8 cellular contexts compared by ENCODE assay signal in the genomic region with DNA sequence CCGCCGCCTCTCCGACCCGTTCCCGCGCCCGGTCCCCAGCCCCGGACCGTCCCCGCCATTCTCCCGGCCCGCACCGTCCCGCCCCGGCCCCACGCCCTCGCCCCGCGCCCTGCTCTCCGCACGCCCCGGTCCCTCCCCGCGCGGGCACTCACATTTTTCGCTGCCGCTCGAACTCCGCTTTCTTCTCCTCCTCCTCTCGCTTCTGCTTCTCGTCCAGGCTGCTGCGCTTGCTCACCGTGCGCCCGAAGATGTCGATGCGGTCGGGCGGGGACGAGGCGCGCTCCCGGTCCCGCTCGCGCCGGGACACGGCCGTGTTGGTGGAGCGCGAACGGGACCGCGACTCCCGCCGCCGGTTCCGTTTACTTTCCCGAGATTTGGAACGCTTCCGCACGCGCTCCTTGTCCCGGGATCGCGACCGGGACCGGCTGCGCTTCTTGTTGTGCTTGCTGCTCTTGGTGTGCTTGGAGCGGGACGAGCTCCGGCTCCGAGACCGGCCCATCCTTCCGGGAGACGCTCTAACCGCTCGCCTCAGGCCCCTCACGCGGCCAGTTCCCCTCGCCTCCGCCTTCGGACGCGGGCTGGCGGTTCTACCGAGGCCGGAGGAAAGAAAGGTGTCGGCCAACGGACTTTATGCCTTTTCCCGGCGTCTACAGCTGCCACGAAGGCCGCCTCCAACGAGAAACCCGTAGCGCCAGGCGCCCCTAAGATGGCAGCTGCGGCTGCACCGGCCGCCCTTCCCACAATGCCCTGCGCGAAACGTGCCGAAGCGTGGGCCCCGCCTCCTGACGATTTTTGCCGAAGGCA. TPM values are rescaled to one million over a fixed set of nuclear protein-coding genes. Genes with fewer than 3 reads are reported as not detected.
A peak's percentile ranks its signal among the peaks of the same experiment; 100 is the strongest.
DNase-seq lines count a peak whose midpoint lies in the region; ATAC-seq, FAIRE-seq and TF ChIP-seq lines count a peak whose summit lies in the region.

A gene with protein sequence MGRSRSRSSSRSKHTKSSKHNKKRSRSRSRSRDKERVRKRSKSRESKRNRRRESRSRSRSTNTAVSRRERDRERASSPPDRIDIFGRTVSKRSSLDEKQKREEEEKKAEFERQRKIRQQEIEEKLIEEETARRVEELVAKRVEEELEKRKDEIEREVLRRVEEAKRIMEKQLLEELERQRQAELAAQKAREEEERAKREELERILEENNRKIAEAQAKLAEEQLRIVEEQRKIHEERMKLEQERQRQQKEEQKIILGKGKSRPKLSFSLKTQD (minus strand): TSS at position 717 of the 804 bp plus-strand sequence. CDS start 218 bp downstream, at position 499.

- ATAC-seq in HG03064 (IDR thresholded peaks at IDR 0.05; ENCODE audit: low read depth, unreplicated experiment), result peak; percentile 79
- ATAC-seq in activated CD4-positive, CD25-positive, alpha-beta regulatory T cell treated with anti-CD3 and anti-CD28 coated beads, Interleukin-2, amount 50 U/mL, for 24 hours, result peak; percentile 80 to 81
- ATAC-seq in central memory CD8-positive, alpha-beta T cell (replicated peaks; ENCODE audit: extremely low read depth, poor library complexity, severe bottlenecking), result peak; percentile 87

- POLR2A ChIA-PET in A673 (lab: Charles Lee; ENCODE audit: low non-redundant PET), result no interaction called here

- peak within 1 kb of the TSS; percentile 86 to 87 for H3K9ac ChIP-seq in kidney (ENCODE audit: low read length in 2 of 2)

- peak within 1 kb of the TSS; percentile 95 for H3K27ac ChIP-seq in A673 (ENCODE audit: low read depth, low read length, poor library complexity, severe bottlenecking)
- peak within 1 kb of the TSS; percentile 96 to 98 for H3K27ac ChIP-seq in kidney (ENCODE audit: low read depth in 2 of 2, low read length in 2 of 2)

- H3K9me3 ChIP-seq in A673 (ENCODE audit: low read depth, low read length, poor library complexity, severe bottlenecking), result no peaks in the 10 kb centered on the region
- H3K9me3 ChIP-seq in kidney (ENCODE audit: control insufficient read depth in 1 of 2, low read length in 2 of 2), result no peaks in the 10 kb centered on the region

- peak within 1 kb of the TSS; percentile 97 for H3K4me3 Mint-ChIP-seq in central memory CD8-positive, alpha-beta T cell

- intact Hi-C loops in A673 (cut with micrococcal nuclease; ENCODE audit: unreplicated experiment), result no loop called here
- intact Hi-C loops in kidney (cut with DNase I), result no loop called here

- no peaks in the 10 kb centered on the region for H3K27me3 ChIP-seq in A673 (replicated peaks; ENCODE audit: insufficient read depth, low read depth, low read length, poor library complexity)

- H3K36me3 Mint-ChIP-seq in central memory CD8-positive, alpha-beta T cell (ENCODE audit: insufficient read depth), result peaks cover 24% of the 10 kb centered on the region

- TF ChIP-seq CTCF in A673 (conservative IDR thresholded peaks at IDR 0.05; ENCODE audit: low read depth, low read length), result no peak
- TF ChIP-seq CTCF in kidney (IDR thresholded peaks at IDR 0.05; ENCODE audit: borderline replicate concordance, extremely low read depth, insufficient read depth), result no peak

- CTCF ChIA-PET in A673 (lab: Charles Lee), result interaction anchor here (1.0 kb wide), 1 partner anchor 31 kb away, joined by 3 read pairs; no protein-coding TSS in a partner anchor

- no peak for FAIRE-seq in kidney (lab: Jason Lieb, UNC)

- peak; percentile 89 for TF ChIP-seq POLR2A in GM18526 (IDR thresholded peaks at IDR 0.05; ENCODE audit: extremely low read depth, insufficient read length)

- peak within 1 kb of the TSS; percentile 95 for H3K27ac Mint-ChIP-seq in central memory CD8-positive, alpha-beta T cell (ENCODE audit: low read depth)

- H3K36me3 ChIP-seq in A673 (ENCODE audit: insufficient read depth, low read length, poor library complexity, severe bottlenecking), result no peaks in the 10 kb centered on the region
- no peaks in the 10 kb centered on the region for H3K36me3 ChIP-seq in kidney (ENCODE audit: control insufficient read depth in 1 of 2, insufficient read depth in 2 of 2, low read length in 2 of 2)

- peaks cover 58% of the 10 kb centered on the region for H3K4me1 Mint-ChIP-seq in central memory CD8-positive, alpha-beta T cell

- no peaks in the 10 kb centered on the region for H3K27me3 Mint-ChIP-seq in central memory CD8-positive, alpha-beta T cell

- BruUV-seq in A673 (replicated peaks; lab: Mats Ljungman, UMichigan), result no TSS peak

- H3K9me3 Mint-ChIP-seq in central memory CD8-positive, alpha-beta T cell, result no peaks in the 10 kb centered on the region

- H3K4me1 ChIP-seq in A673 (ENCODE audit: insufficient read depth, low read length, poor library complexity, severe bottlenecking) (peaks cover 28% of the 10 kb centered on the region), kidney (ENCODE audit: control insufficient read depth in 1 of 2, insufficient read depth in 1 of 2, low read depth in 1 of 2, low read length in 2 of 2) (peaks cover 9 to 20% of the 10 kb centered on the region in 2 donors)

- DNase-seq in A673 (ENCODE audit: low spot score), result peak; percentile 95
- DNase-seq in NCI-H2171 (lab: John Stamatoyannopoulos, UW), result peak; percentile 93
- peak; percentile 96 to 99 for DNase-seq in central memory CD8-positive, alpha-beta T cell (ENCODE audit: low spot score in 2 of 2)
- DNase-seq in kidney, result peak; percentile 98
- peak; percentile 84 to 92 for DNase-seq in stimulated activated CD4-positive, alpha-beta T cell treated with anti-CD3 and anti-CD28 coated beads, Interleukin-15, amount 100 ng/mL, for 48 hours (ENCODE audit: low read depth in 2 of 2)

- H3K4me3 ChIP-seq in A673 (ENCODE audit: low read depth, low read length, poor library complexity, severe bottlenecking), result peak within 1 kb of the TSS; percentile 88
- peak within 1 kb of the TSS; percentile 85 to 89 for H3K4me3 ChIP-seq in kidney (ENCODE audit: low read length in 2 of 2)

RNA-seq across cellular contexts. Expression of the gene that starts here (rescaled TPM):
- total RNA-seq in A673 (2021) (66.5 and 73.8 TPM in 2 replicates), kidney (86.7 TPM)
- 39.0 TPM for polyA plus RNA-seq in kidney (ENCODE audit: insufficient read depth, low read depth, low replicate concordance)

Comparison
In these comparisons a context has a peak if more than half of its experiments do, and no peak if none do; other contexts are left out.
1. Peak in every context shown above with its lines: DNase-seq, ATAC-seq, H3K4me3 ChIP-seq and H3K27ac ChIP-seq.